22 cellular contexts compared by ENCODE assay signal in genomic region chr5:36402512-36402906, GRCh38.
"Had no signal": no experiment of that assay in that cellular context is flagged by ENCODE, and none has a peak within 500 bp of the region (broad histone marks: within the 10 kb centered on the region; RNA-seq: fewer than 3 reads in every experiment).

No MANE protein-coding gene starts in this region.

- H3K4me3 Mint-ChIP-seq: activated CD4-positive, alpha-beta memory T cell treated with anti-CD3 and anti-CD28 coated beads, Interleukin-2, amount 10 ng/mL, durations not matched to agents 7 days and 5 days; activated CD4-positive, alpha-beta T cell treated with anti-CD3 and anti-CD28 coated beads, Interleukin-2, amount 10 ng/mL, durations not matched to agents 24 days and 14 days; activated naive CD4-positive, alpha-beta T cell treated with anti-CD3 and anti-CD28 coated beads, Interleukin-2, amount 10 ng/mL, durations not matched to agents 7 days and 5 days; activated T-cell treated with anti-CD3 and anti-CD28 coated beads, Interleukin-2, amount 50 U/mL, for 72 hours; endodermal cell; mesothelial cell of epicardium; natural killer cell; stimulated activated naive CD8-positive, alpha-beta T cell treated with anti-CD3 and anti-CD28 coated beads, Interleukin-15, Interleukin-2, amounts not matched to agents 100 ng/mL and 50 ng/mL, for 24 hours had no signal

- DNase-seq: activated CD4-positive, alpha-beta memory T cell treated with anti-CD3 and anti-CD28 coated beads, Interleukin-2, amount 10 ng/mL, durations not matched to agents 7 days and 5 days; activated CD4-positive, alpha-beta T cell treated with anti-CD3 and anti-CD28 coated beads, Interleukin-2, amount 10 ng/mL, durations not matched to agents 24 days and 14 days; activated effector memory CD4-positive, alpha-beta T cell treated with anti-CD3 and anti-CD28 coated beads, Interleukin-2, amount 50 U/mL, for 16 hours; activated naive CD4-positive, alpha-beta T cell treated with anti-CD3 and anti-CD28 coated beads, Interleukin-2, amount 10 ng/mL, durations not matched to agents 7 days and 5 days; activated T-cell treated with anti-CD3 and anti-CD28 coated beads, Interleukin-2, amount 50 U/mL, for 72 hours; amygdala; cerebellar nuclear complex; cortex of kidney; endodermal cell; kidney; natural killer cell; stimulated activated CD4-positive, alpha-beta T cell treated with anti-CD3 and anti-CD28 coated beads, Interleukin-12 subunit alpha, Interleukin-12 subunit beta, amount 100 ng/mL, for 4 hours; stimulated activated CD4-positive, alpha-beta T cell treated with anti-CD3 and anti-CD28 coated beads, Interleukin-4, amount 100 ng/mL, for 4 hours; substantia nigra; thyroid gland had no signal

- H3K4me1 Mint-ChIP-seq: activated CD4-positive, alpha-beta memory T cell treated with anti-CD3 and anti-CD28 coated beads, Interleukin-2, amount 10 ng/mL, durations not matched to agents 7 days and 5 days; activated CD4-positive, alpha-beta T cell treated with anti-CD3 and anti-CD28 coated beads, Interleukin-2, amount 10 ng/mL, durations not matched to agents 24 days and 14 days; activated naive CD4-positive, alpha-beta T cell treated with anti-CD3 and anti-CD28 coated beads, Interleukin-2, amount 10 ng/mL, durations not matched to agents 7 days and 5 days; natural killer cell had no signal

- H3K9me3 ChIP-seq: prostate gland, right atrium auricular region, thyroid gland had no signal

- H3K9me3 Mint-ChIP-seq: activated CD4-positive, alpha-beta memory T cell treated with anti-CD3 and anti-CD28 coated beads, Interleukin-2, amount 10 ng/mL, durations not matched to agents 7 days and 5 days; activated CD4-positive, alpha-beta T cell treated with anti-CD3 and anti-CD28 coated beads, Interleukin-2, amount 10 ng/mL, durations not matched to agents 24 days and 14 days; activated naive CD4-positive, alpha-beta T cell treated with anti-CD3 and anti-CD28 coated beads, Interleukin-2, amount 10 ng/mL, durations not matched to agents 7 days and 5 days; activated T-cell treated with anti-CD3 and anti-CD28 coated beads, Interleukin-2, amount 50 U/mL, for 72 hours; endodermal cell; mesothelial cell of epicardium; stimulated activated naive CD8-positive, alpha-beta T cell treated with anti-CD3 and anti-CD28 coated beads, Interleukin-15, Interleukin-2, amounts not matched to agents 100 ng/mL and 50 ng/mL, for 24 hours had no signal

- H3K36me3 Mint-ChIP-seq: activated naive CD4-positive, alpha-beta T cell treated with anti-CD3 and anti-CD28 coated beads, Interleukin-2, amount 10 ng/mL, durations not matched to agents 7 days and 5 days; mesothelial cell of epicardium; natural killer cell had no signal

- H3K27ac ChIP-seq: epithelial cell of prostate, prostate gland, thyroid gland, VCaP had no signal

- H3K4me3 ChIP-seq: prostate gland, right atrium auricular region, thyroid gland had no signal

- H3K27ac Mint-ChIP-seq: activated CD4-positive, alpha-beta memory T cell treated with anti-CD3 and anti-CD28 coated beads, Interleukin-2, amount 10 ng/mL, durations not matched to agents 7 days and 5 days; activated CD4-positive, alpha-beta T cell treated with anti-CD3 and anti-CD28 coated beads, Interleukin-2, amount 10 ng/mL, durations not matched to agents 24 days and 14 days; activated naive CD4-positive, alpha-beta T cell treated with anti-CD3 and anti-CD28 coated beads, Interleukin-2, amount 10 ng/mL, durations not matched to agents 7 days and 5 days; activated T-cell treated with anti-CD3 and anti-CD28 coated beads, Interleukin-2, amount 50 U/mL, for 72 hours; endodermal cell; mesothelial cell of epicardium; natural killer cell; stimulated activated naive CD8-positive, alpha-beta T cell treated with anti-CD3 and anti-CD28 coated beads, Interleukin-15, Interleukin-2, amounts not matched to agents 100 ng/mL and 50 ng/mL, for 24 hours had no signal

- H3K27me3 ChIP-seq: right atrium auricular region, thyroid gland had no signal

- ATAC-seq: activated CD4-positive, CD25-positive, alpha-beta regulatory T cell treated with anti-CD3 and anti-CD28 coated beads, Interleukin-2, amount 50 U/mL, for 24 hours; activated T-cell treated with anti-CD3 and anti-CD28 coated beads, Interleukin-2, amount 50 U/mL, for 72 hours; natural killer cell had no signal

- H3K36me3 ChIP-seq: prostate gland, right atrium auricular region, thyroid gland had no signal

- H3K4me1 ChIP-seq: prostate gland, thyroid gland had no signal
